Comparison of ENCODE assay signal across 8 cellular contexts in the genomic region with DNA sequence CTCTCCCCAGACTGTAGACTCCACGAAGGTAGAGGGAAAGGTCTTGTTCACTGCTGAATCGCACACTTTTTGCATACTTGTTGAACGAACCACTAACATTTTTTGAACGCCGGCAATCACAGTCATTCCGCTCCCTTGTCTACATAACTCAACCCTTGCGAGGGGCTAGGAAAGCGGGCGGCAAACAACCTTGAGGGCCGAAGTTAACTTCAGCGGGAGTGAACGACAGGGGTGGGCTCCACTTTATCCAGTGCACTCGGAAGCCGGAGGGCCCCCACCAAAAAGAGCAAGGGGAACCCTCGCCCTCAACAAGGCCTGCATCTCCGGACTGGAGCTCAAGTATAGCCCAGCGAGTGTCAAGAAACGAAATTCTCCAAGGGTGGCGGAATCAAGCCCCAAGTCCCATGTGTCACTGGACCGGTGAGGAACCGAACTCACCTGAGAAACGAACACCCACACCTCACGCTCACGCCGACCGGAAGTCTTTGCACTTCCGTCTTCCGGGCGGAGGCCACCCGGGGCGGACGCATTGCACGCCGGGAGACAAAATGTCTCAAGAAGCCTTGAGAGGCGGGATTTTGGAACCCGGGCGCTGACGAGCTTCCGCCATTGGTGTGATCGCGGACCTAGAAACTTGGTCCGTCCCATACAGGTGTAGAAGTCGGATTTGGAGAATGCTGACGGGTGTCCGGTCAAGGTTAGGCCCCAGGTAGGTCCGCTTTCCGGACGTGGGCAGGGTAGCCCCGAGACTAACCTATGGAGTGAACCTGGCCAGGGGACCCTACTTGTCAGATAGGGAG. TPM values are rescaled to one million over a fixed set of nuclear protein-coding genes. Genes with fewer than 3 reads are reported as not detected.
A peak's percentile ranks its signal among the peaks of the same experiment; 100 is the strongest.
DNase-seq lines count a peak whose midpoint lies in the region; ATAC-seq, FAIRE-seq and TF ChIP-seq lines count a peak whose summit lies in the region.

Gene LLPH (minus strand): TSS at position 484 of the 800 bp plus-strand sequence. CDS start 1,644 bp downstream, outside the sequence.

- TF ChIP-seq CTCF in AG04450 (IDR thresholded peaks at IDR 0.05; ENCODE audit: low read depth, low read length): no peak

- CTCF ChIA-PET in AG04450 (lab: Charles Lee): interaction anchor here (0.8 to 1.1 kb wide), 2 partner anchors 139 to 278 kb away, joined by 3 to 8 read pairs; no protein-coding TSS in a partner anchor

- no peaks in the 10 kb centered on the region for H3K27me3 ChIP-seq in AG04450 (ENCODE audit: control insufficient read depth, insufficient read depth, low read length)

- peak; percentile 9 for FAIRE-seq in islet of Langerhans (lab: Jason Lieb, UNC)

- DNase-seq in AG04450 (ENCODE audit: low read depth, low spot score) (peak; percentile 50), NCI-H2196 treated with DMSO at 0.1 percent for 48 hours (lab: John Stamatoyannopoulos, UW; ENCODE audit: unreplicated experiment) (peak; percentile 74)
- DNase-seq in activated CD4-positive, CD25-positive, alpha-beta regulatory T cell (lab: John Stamatoyannopoulos, UW): peak; percentile 78 to 81 (median 79)
- DNase-seq in central memory CD4-positive, alpha-beta T cell: peak; percentile 86
- peak; percentile 86 for DNase-seq in stimulated activated CD4-positive, alpha-beta T cell treated with anti-CD3 and anti-CD28 coated beads, Interleukin-12 subunit alpha, Interleukin-12 subunit beta, amount 100 ng/mL, for 4 hours

- POLR2A ChIA-PET in AG04450 (lab: Yijun Ruan, JAX): interaction anchor here (0.6 to 1.2 kb wide), 4 partner anchors 29 to 338 kb away, joined by 3 to 14 read pairs (median 6); partner anchors contain the start of gene TMBIM4

- no peaks in the 10 kb centered on the region for H3K9me3 ChIP-seq in AG04450 (ENCODE audit: control insufficient read depth, insufficient read depth, low read length)

- H3K27ac ChIP-seq in AG04450 (ENCODE audit: low read depth, low read length): peak within 1 kb of the TSS; percentile 61

- ATAC-seq in GM18870 (IDR thresholded peaks at IDR 0.05; ENCODE audit: unreplicated experiment): peak; percentile 89
- peak; percentile 96 for ATAC-seq in HG03135 (IDR thresholded peaks at IDR 0.05; ENCODE audit: unreplicated experiment)

- peak within 1 kb of the TSS; percentile 100 for H3K4me3 ChIP-seq in AG04450 (ENCODE audit: low read depth, low read length)

RNA-seq across cellular contexts. Expression of gene LLPH, which starts in this region (rescaled TPM):
- polyA plus RNA-seq in AG04450 (2011; rRNA removed): 18.6 and 25.7 TPM in 2 replicates
- polyA minus RNA-seq in AG04450 (2011; rRNA and poly(A)+ RNA removed): 3.3 and 3.4 TPM in 2 replicates

Comparison
In these comparisons a context has a peak if more than half of its experiments do, and no peak if none do; other contexts are left out.
1. Peak in every context shown above with its lines: DNase-seq, ATAC-seq, H3K4me3 ChIP-seq and H3K27ac ChIP-seq.